18 cellular contexts compared by ENCODE assay signal in the genomic region with DNA sequence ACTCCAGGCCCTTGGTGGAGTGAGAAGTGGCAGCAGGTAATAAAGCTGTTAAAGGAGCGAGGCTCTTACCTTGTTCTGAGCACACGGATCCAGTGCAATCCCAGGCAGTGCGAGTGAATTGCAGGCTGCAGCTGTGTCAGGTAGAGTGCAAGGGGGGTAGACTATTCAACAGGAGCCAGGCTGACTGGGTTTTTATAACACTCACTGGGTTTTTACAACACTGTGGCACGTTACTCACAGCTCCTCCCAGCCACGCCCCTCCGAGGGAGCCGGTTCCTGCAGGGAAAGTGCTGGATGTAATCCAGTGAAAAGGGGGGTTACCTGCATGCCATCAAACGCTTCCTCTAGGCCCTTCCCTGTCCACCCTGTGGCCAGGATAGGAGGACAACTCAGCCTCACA. TPM values are rescaled to one million over a fixed set of nuclear protein-coding genes. Genes with fewer than 3 reads are reported as not detected.
A peak's percentile ranks its signal among the peaks of the same experiment; 100 is the strongest.
DNase-seq lines count a peak whose midpoint lies in the region; ATAC-seq and TF ChIP-seq lines count a peak whose summit lies in the region.
"Had no signal": no experiment of that assay in that cellular context is flagged by ENCODE, and none has a peak within 500 bp of the region (broad histone marks: within the 10 kb centered on the region; RNA-seq: fewer than 3 reads in every experiment).

No MANE protein-coding gene starts in this region.

- H3K36me3 Mint-ChIP-seq in mesothelial cell of epicardium = no peaks in the 10 kb centered on the region
- H3K36me3 Mint-ChIP-seq: naive B cell had no signal

- peak; percentile 49 for DNase-seq in DMS79 (lab: John Stamatoyannopoulos, UW)
- DNase-seq in LoVo (ENCODE audit: low spot score) = peak; percentile 85
- DNase-seq in colonic mucosa = peak; percentile 94
- DNase-seq in mesothelial cell of epicardium (ENCODE audit: low spot score in 2 of 2, unreplicated experiment in 2 of 2) = peak in 1 of 2 experiments; percentile 51
- DNase-seq in activated CD8-positive, alpha-beta memory T cell treated with anti-CD3 and anti-CD28 coated beads, Interleukin-2, amount 50 U/mL, for 48 hours = no peak
- no peak for DNase-seq in AG08396 (ENCODE audit: low spot score)
- DNase-seq: HFFc6; naive B cell; NCI-H1048; NCI-H82; right cardiac atrium; stimulated activated naive CD4-positive, alpha-beta T cell; WERI-Rb-1 had no signal

- intact Hi-C loops in colonic mucosa (cut with DNase I) = no loop called here

- H3K9me3 Mint-ChIP-seq in mesothelial cell of epicardium = no peaks in the 10 kb centered on the region
- H3K9me3 Mint-ChIP-seq: HFFc6, naive B cell had no signal

- no peak for ATAC-seq in GM19452 (IDR thresholded peaks at IDR 0.05; ENCODE audit: unreplicated experiment)
- ATAC-seq in GM19395 (IDR thresholded peaks at IDR 0.05; ENCODE audit: unreplicated experiment) = no peak

- H3K9ac ChIP-seq in colonic mucosa (ENCODE audit: low read depth in 2 of 2, low read length in 2 of 2) = peak overlapping the region in 1 of 2 donors; percentile 47
- H3K9ac ChIP-seq: BLaER1 had no signal

- peak overlapping the region; percentile 83 for H3K27ac ChIP-seq in colonic mucosa
- H3K27ac ChIP-seq: BLaER1, coronary artery, WERI-Rb-1 had no signal

- H3K4me3 ChIP-seq in colonic mucosa = peak overlapping the region; percentile 24
- H3K4me3 ChIP-seq: BLaER1, coronary artery had no signal

- H3K4me1 Mint-ChIP-seq in mesothelial cell of epicardium = peaks cover 18% of the 10 kb centered on the region
- H3K4me1 Mint-ChIP-seq: naive B cell had no signal

- peak overlapping the region; percentile 60 for H3K27ac Mint-ChIP-seq in mesothelial cell of epicardium
- H3K27ac Mint-ChIP-seq: HFFc6, naive B cell had no signal

- H3K36me3 ChIP-seq in colonic mucosa = no peaks in the 10 kb centered on the region
- H3K36me3 ChIP-seq: BLaER1, WERI-Rb-1 had no signal

- no peaks in the 10 kb centered on the region for H3K27me3 ChIP-seq in colonic mucosa
- H3K27me3 ChIP-seq: BLaER1 had no signal

- no peak for TF ChIP-seq CTCF in colonic mucosa (IDR thresholded peaks at IDR 0.05)
- TF ChIP-seq CTCF in mesothelial cell of epicardium (IDR thresholded peaks at IDR 0.05; ENCODE audit: unreplicated experiment) = no peak

- no peaks in the 10 kb centered on the region for H3K4me1 ChIP-seq in colonic mucosa
- H3K4me1 ChIP-seq: BLaER1 had no signal

- H3K9me3 ChIP-seq in colonic mucosa = no peaks in the 10 kb centered on the region

- H3K27me3 Mint-ChIP-seq in mesothelial cell of epicardium (ENCODE audit: low read depth) = no peaks in the 10 kb centered on the region

- H3K4me3 Mint-ChIP-seq in mesothelial cell of epicardium = no peak overlapping the region
- H3K4me3 Mint-ChIP-seq: HFFc6, naive B cell had no signal

RNA-seq across cellular contexts. Expression of gene FGFBP1, which starts 0.4 kb away (rescaled TPM):
- 10 to 100 TPM; 39.1 to 62.3 TPM for total RNA-seq in colonic mucosa
- 0.96 to 1.6 TPM (median 1.2 TPM) in 3 replicates for total RNA-seq in mesothelial cell of epicardium
- total RNA-seq: G401, HFFc6 had no signal

RNA-seq across cellular contexts. Expression of gene FGFBP2, which starts 24.8 kb away (rescaled TPM):
- total RNA-seq in colonic mucosa (under 1 TPM; 0.37 to 0.96 TPM), mesothelial cell of epicardium (not detected in 3 replicates)
- total RNA-seq: G401, HFFc6 had no signal

Comparison
In these comparisons a context has a peak if more than half of its experiments do, and no peak if none do; other contexts are left out.
1. DNase-seq: peak in DMS79 (single experiment), LoVo (single experiment) and colonic mucosa (single experiment); none in activated CD8-positive, alpha-beta memory T cell treated with anti-CD3 and anti-CD28 coated beads, Interleukin-2, amount 50 U/mL, for 48 hours (single experiment) and AG08396 (single experiment).
2. RNA of gene FGFBP1, which starts 0.4 kb away (total RNA-seq): 39.1 to 62.3 TPM in colonic mucosa; 0.96 to 1.6 TPM in mesothelial cell of epicardium; every median in the first group is over 10 times any median in the second.